Comparison of ENCODE assay signal across 16 cellular contexts in genomic region chr14:76298896-76299295, GRCh38.
DNase-seq lines count a peak whose midpoint lies in the region; TF ChIP-seq lines count a peak whose summit lies in the region.
"Had no signal": no experiment of that assay in that cellular context is flagged by ENCODE, and none has a peak within 500 bp of the region (broad histone marks: within the 10 kb centered on the region; RNA-seq: fewer than 3 reads in every experiment).

No MANE protein-coding gene starts in this region.

- peak; percentile 24 for DNase-seq in activated CD8-positive, alpha-beta memory T cell treated with anti-CD3 and anti-CD28 coated beads for 24 hours
- no peak for DNase-seq in activated CD8-positive, alpha-beta memory T cell treated with anti-CD3 and anti-CD28 coated beads, Interleukin-2, amount 50 U/mL, for 4 hours
- DNase-seq in islet precursor cell (peak; percentile 4), superior temporal gyrus (ENCODE audit: extremely low spot score) (peak; percentile 8), WERI-Rb-1 (no peak), brain microvascular endothelial cell (no peak)
- DNase-seq: Caco-2; CD4-positive, CD25-positive, alpha-beta regulatory T cell; CD8-positive, alpha-beta T cell; DMS153; DND-41; GOT3; HCEC 1CT had no signal

- H3K27ac ChIP-seq in WERI-Rb-1 (no peak overlapping the region), brain microvascular endothelial cell (no peak overlapping the region)
- H3K27ac ChIP-seq: 22Rv1, BLaER1, C4-2B had no signal

- no peaks in the 10 kb centered on the region for H3K36me3 ChIP-seq in WERI-Rb-1
- H3K36me3 ChIP-seq in brain microvascular endothelial cell (replicated peaks): no peaks in the 10 kb centered on the region
- H3K36me3 ChIP-seq: BLaER1 had no signal

- H3K27me3 ChIP-seq in WERI-Rb-1 (ENCODE audit: insufficient read depth, low read depth, severe bottlenecking): no peaks in the 10 kb centered on the region
- no peaks in the 10 kb centered on the region for H3K27me3 ChIP-seq in brain microvascular endothelial cell (replicated peaks)
- H3K27me3 ChIP-seq: BLaER1 had no signal

- H3K9me3 ChIP-seq in WERI-Rb-1 (ENCODE audit: severe bottlenecking): no peaks in the 10 kb centered on the region
- H3K9me3 ChIP-seq: BLaER1 had no signal

- no peak for TF ChIP-seq CTCF in WERI-Rb-1 (IDR thresholded peaks at IDR 0.05; ENCODE audit: low read depth, low read length)
- no peak for TF ChIP-seq CTCF in brain microvascular endothelial cell (IDR thresholded peaks at IDR 0.05; ENCODE audit: low read depth, low read length, missing control alignments)

- in situ Hi-C loops in brain microvascular endothelial cell (cut with HindIII; ENCODE audit: low pct_ligation_motif_present, low sequenced_read_pairs): no loop called here

- H3K4me3 ChIP-seq in WERI-Rb-1 (ENCODE audit: low read depth, low read length): no peak overlapping the region
- no peak overlapping the region for H3K4me3 ChIP-seq in brain microvascular endothelial cell (ENCODE audit: low read depth, low read length)
- H3K4me3 ChIP-seq: BLaER1 had no signal

Comparison
In these comparisons a context has a peak if more than half of its experiments do, and no peak if none do; other contexts are left out.
1. DNase-seq: peak in activated CD8-positive, alpha-beta memory T cell treated with anti-CD3 and anti-CD28 coated beads for 24 hours (single experiment), islet precursor cell (single experiment) and superior temporal gyrus (single experiment); none in activated CD8-positive, alpha-beta memory T cell treated with anti-CD3 and anti-CD28 coated beads, Interleukin-2, amount 50 U/mL, for 4 hours (single experiment), WERI-Rb-1 (single experiment) and brain microvascular endothelial cell (single experiment).